In genomic region chr1:193367863-193368262, GRCh38 we compare ENCODE assay signal across 12 cellular contexts.
DNase-seq lines count a peak whose midpoint lies in the region; ATAC-seq and TF ChIP-seq lines count a peak whose summit lies in the region.
"Had no signal": no experiment of that assay in that cellular context is flagged by ENCODE, and none has a peak within 500 bp of the region (broad histone marks: within the 10 kb centered on the region; RNA-seq: fewer than 3 reads in every experiment).

No MANE protein-coding gene starts in this region.

- no peak overlapping the region for H3K27ac ChIP-seq in tibial artery
- H3K27ac ChIP-seq: transverse colon had no signal

- peak overlapping the region; percentile 24 for H3K9ac ChIP-seq in mucosa of stomach (ENCODE audit: low read length)

- DNase-seq in OCI-M1 (lab: John Stamatoyannopoulos, UW) = no peak
- DNase-seq in NCI-H1092 (lab: John Stamatoyannopoulos, UW) = no peak
- DNase-seq in dermis blood vessel endothelial cell = no peak
- no peak for DNase-seq in tibial artery
- DNase-seq: GOT3; stimulated activated CD4-positive, alpha-beta T cell treated with anti-CD3 and anti-CD28 coated beads, Interleukin-2, amount 100 ng/mL, for 24 hours; transverse colon had no signal

- no peak overlapping the region for H3K4me3 ChIP-seq in mucosa of stomach (ENCODE audit: low read length)
- no peak overlapping the region for H3K4me3 ChIP-seq in tibial artery
- H3K4me3 ChIP-seq: K562 had no signal

- peak; percentile 34 for ATAC-seq in GM18868 (IDR thresholded peaks at IDR 0.05; ENCODE audit: unreplicated experiment)
- ATAC-seq in GM21528 (IDR thresholded peaks at IDR 0.05; ENCODE audit: low FRiP score, unreplicated experiment) = peak; percentile 42
- peak; percentile 14 for ATAC-seq in HG03565 (IDR thresholded peaks at IDR 0.05; ENCODE audit: unreplicated experiment)
- ATAC-seq: K562 had no signal

- H3K4me1 ChIP-seq in mucosa of stomach (ENCODE audit: control insufficient read depth, insufficient read depth, low read length) = no peaks in the 10 kb centered on the region
- no peaks in the 10 kb centered on the region for H3K4me1 ChIP-seq in tibial artery
- H3K4me1 ChIP-seq: transverse colon had no signal

- TF ChIP-seq CTCF in tibial artery (IDR thresholded peaks at IDR 0.05) = no peak

- intact Hi-C loops in tibial artery (cut with DNase I; ENCODE audit: low total_unique reads) = no loop called here

- no peaks in the 10 kb centered on the region for H3K36me3 ChIP-seq in mucosa of stomach (ENCODE audit: control insufficient read depth, insufficient read depth, low read length)
- no peaks in the 10 kb centered on the region for H3K36me3 ChIP-seq in tibial artery
- H3K36me3 ChIP-seq: transverse colon had no signal

- no peaks in the 10 kb centered on the region for H3K27me3 ChIP-seq in mucosa of stomach (ENCODE audit: control insufficient read depth, insufficient read depth, low read length)
- no peaks in the 10 kb centered on the region for H3K27me3 ChIP-seq in tibial artery
- H3K27me3 ChIP-seq: transverse colon had no signal

- H3K9me3 ChIP-seq in mucosa of stomach (ENCODE audit: control insufficient read depth, low read length) (no peaks in the 10 kb centered on the region), tibial artery (no peaks in the 10 kb centered on the region)
